Comparison of ENCODE assay signal across 28 cellular contexts in the genomic region with DNA sequence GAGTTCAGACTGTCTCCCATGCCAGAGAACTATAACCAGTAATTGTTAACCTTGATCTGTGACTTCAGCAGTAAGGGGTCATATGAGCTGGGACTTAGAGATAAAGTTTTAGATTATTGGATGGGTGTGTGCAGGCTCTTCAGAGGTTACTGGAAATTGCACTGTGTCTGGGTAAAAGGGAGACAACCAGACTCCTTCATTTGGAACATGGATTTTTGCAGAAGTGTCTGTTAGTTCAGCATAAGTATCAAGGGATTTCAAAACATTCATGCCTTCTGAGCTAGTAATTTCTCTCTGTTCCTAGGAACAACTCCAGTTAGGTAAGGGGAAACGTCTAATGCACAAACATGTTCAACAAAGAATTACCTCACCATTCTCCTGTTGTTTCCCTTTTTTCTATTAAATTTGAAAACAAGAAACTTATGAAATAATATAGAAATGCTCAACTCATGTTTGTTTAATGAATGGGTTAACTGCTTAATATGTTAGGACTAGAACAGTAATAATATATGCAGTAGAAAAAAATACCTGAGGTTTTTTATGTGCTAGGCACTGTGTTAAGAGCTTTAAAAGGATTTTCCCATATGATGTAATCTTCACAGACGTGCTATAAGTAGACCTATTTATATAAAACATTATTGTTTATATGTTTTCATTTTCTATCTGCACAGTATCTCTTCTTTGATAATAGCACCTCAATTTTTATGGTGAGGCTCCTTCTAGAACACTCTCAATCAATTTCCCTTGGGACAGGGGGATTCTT.
DNase-seq lines count a peak whose midpoint lies in the region; ATAC-seq, FAIRE-seq and TF ChIP-seq lines count a peak whose summit lies in the region.
"Had no signal": no experiment of that assay in that cellular context is flagged by ENCODE, and none has a peak within 500 bp of the region (broad histone marks: within the 10 kb centered on the region; RNA-seq: fewer than 3 reads in every experiment).

No MANE protein-coding gene starts in this region.

- H2BK15ac ChIP-seq in IMR-90 (ENCODE audit: low read depth, low read length): no peak overlapping the region

- no peak overlapping the region for H3K14ac ChIP-seq in IMR-90 (replicated peaks; ENCODE audit: low read depth, low read length)

- H3K4me3 ChIP-seq in AG10803 (ENCODE audit: low read length) (no peak overlapping the region), IMR-90 (ENCODE audit: insufficient read depth, low read depth, low read length) (no peak overlapping the region), bronchial epithelial cell (ENCODE audit: low read depth, low read length) (no peak overlapping the region), gastroesophageal sphincter (no peak overlapping the region)
- H3K4me3 ChIP-seq: esophagus muscularis mucosa, HAP-1, heart right ventricle, skin epidermis, testis had no signal

- H4K91ac ChIP-seq in IMR-90 (ENCODE audit: insufficient read depth, low read depth, low read length): no peak overlapping the region

- no peak overlapping the region for H3K18ac ChIP-seq in IMR-90 (ENCODE audit: low read depth, low read length)

- no peak for TF ChIP-seq EP300 in gastroesophageal sphincter (IDR thresholded peaks at IDR 0.05)

- no peak overlapping the region; the same call in 1 of the 2 replicates for H4K5ac ChIP-seq in IMR-90 (ENCODE audit: low read depth, low read length)

- CTCF ChIA-PET in IMR-90 (lab: Yijun Ruan, JAX): no interaction called here

- H3K56ac ChIP-seq in IMR-90 (ENCODE audit: extremely low read depth, insufficient read depth, low read length): no peak overlapping the region

- TF ChIP-seq CTCF in AG10803 (conservative IDR thresholded peaks at IDR 0.05; ENCODE audit: low read length) (no peak), IMR-90 (conservative IDR thresholded peaks at IDR 0.05; ENCODE audit: low read depth, low read length) (no peak), bronchial epithelial cell (IDR thresholded peaks at IDR 0.05; ENCODE audit: insufficient read depth, low read length, severe bottlenecking) (no peak), gastroesophageal sphincter (IDR thresholded peaks at IDR 0.05) (no peak)

- H2BK5ac ChIP-seq in IMR-90 (ENCODE audit: low read depth, low read length, poor library complexity, severe bottlenecking): no peak overlapping the region

- H3K9ac ChIP-seq in IMR-90 (ENCODE audit: low read depth, low read length): no peak overlapping the region
- H3K9ac ChIP-seq: SK-N-SH had no signal

- BruUV-seq in IMR-90 (replicated peaks; lab: Mats Ljungman, UMichigan): no TSS peak

- H3K79me1 ChIP-seq in IMR-90 (ENCODE audit: low read depth in 1 of 2, low read length in 2 of 2): peaks cover 0 to 4% of the 10 kb centered on the region in 2 experiments; a peak in 2 of 4 replicates

- no peak overlapping the region for H3K4ac ChIP-seq in IMR-90 (ENCODE audit: low read depth, low read length)

- no peaks in the 10 kb centered on the region for H3K9me1 ChIP-seq in IMR-90 (ENCODE audit: insufficient read depth, low read length)

- H2BK120ac ChIP-seq in IMR-90 (ENCODE audit: low read depth, low read length): no peak overlapping the region

- no peak overlapping the region for H3K23ac ChIP-seq in IMR-90 (ENCODE audit: low read depth, low read length)

- H2AFZ ChIP-seq in IMR-90 (replicated peaks; ENCODE audit: low read length, poor library complexity): no peak overlapping the region

- H4K20me1 ChIP-seq in IMR-90 (ENCODE audit: insufficient read depth, low read length): no peaks in the 10 kb centered on the region

- H3K27ac ChIP-seq in IMR-90 (ENCODE audit: insufficient read depth, low read length) (no peak overlapping the region), gastroesophageal sphincter (no peak overlapping the region)
- H3K27ac ChIP-seq: esophagus muscularis mucosa, heart right ventricle, skin epidermis, testis had no signal

- no peak overlapping the region for H3K4me2 ChIP-seq in IMR-90 (ENCODE audit: low read depth, low read length)
- H3K4me2 ChIP-seq: SK-N-SH had no signal

- no peak overlapping the region for H4K8ac ChIP-seq in IMR-90 (ENCODE audit: low read depth in 2 of 2, low read length in 2 of 2)

- intact Hi-C loops in IMR-90 (cut with micrococcal nuclease): no loop called here

- peak; percentile 49 for DNase-seq in AG10803 (ENCODE audit: low read depth)
- peak; percentile 18 for DNase-seq in IMR-90
- peak; percentile 33 for DNase-seq in bronchial epithelial cell (ENCODE audit: low read depth)
- DNase-seq in hypothalamus (lab: John Stamatoyannopoulos, UW): no peak
- DNase-seq: activated CD4-positive, alpha-beta T cell treated with anti-CD3 and anti-CD28 coated beads, Interleukin-2, amount 10 ng/mL, durations not matched to agents 24 days and 14 days; activated CD8-positive, alpha-beta memory T cell treated with anti-CD3 and anti-CD28 coated beads, Interleukin-2, amount 10 ng/mL, durations not matched to agents 7 days and 5 days; activated naive CD8-positive, alpha-beta T cell treated with anti-CD3 and anti-CD28 coated beads for 36 hours; CD4-positive, alpha-beta memory T cell; DMS153; effector CD8-positive, alpha-beta T cell; heart right ventricle; NCI-H1694; posterior cingulate gyrus; SK-N-SH; stimulated activated CD4-positive, alpha-beta T cell treated with anti-CD3 and anti-CD28 coated beads, Interleukin-1b, Interleukin-23, amount 100 ng/mL, for 48 hours; T-helper 2 cell; testis had no signal

- in situ Hi-C loops in IMR-90 (cut with MboI; ENCODE audit: low sequenced_read_pairs): no loop called here

- H2BK20ac ChIP-seq in IMR-90 (ENCODE audit: low read depth, low read length): no peak overlapping the region

- ATAC-seq in IMR-90 (ENCODE audit: low read depth) (no peak; the same call in 1 of the 2 replicates), gastroesophageal sphincter (peak; percentile 53), HG03045 (IDR thresholded peaks at IDR 0.05; ENCODE audit: unreplicated experiment) (no peak), HG02885 (IDR thresholded peaks at IDR 0.05; ENCODE audit: poor library complexity, unreplicated experiment) (no peak), GM18520 (IDR thresholded peaks at IDR 0.05; ENCODE audit: unreplicated experiment) (no peak)
- ATAC-seq: activated CD8-positive, alpha-beta memory T cell treated with anti-CD3 and anti-CD28 coated beads, Interleukin-2, amount 10 ng/mL, durations not matched to agents 7 days and 5 days; stimulated activated memory B cell treated with anti-CD40 and anti-IgM and Interleukin-4, amounts not matched to agents 10 μg/mL and 1 μg/mL and 100 μg/mL, for 72 hours had no signal

- no peak overlapping the region for H2AK5ac ChIP-seq in IMR-90 (ENCODE audit: low read depth, low read length)

- dilution Hi-C loops in IMR-90 (cut with HindIII; ENCODE audit: low sequenced_read_pairs, unreplicated experiment): no loop called here

- no peak for TF ChIP-seq RAD21 in IMR-90 (IDR thresholded peaks at IDR 0.05; ENCODE audit: low read length)

- H3K4me1 ChIP-seq in IMR-90 (ENCODE audit: control insufficient read depth, insufficient read depth, low read length): no peaks in the 10 kb centered on the region
- peaks cover 0 to 4% (median 0%) of the 10 kb centered on the region in 3 donors for H3K4me1 ChIP-seq in gastroesophageal sphincter
- H3K4me1 ChIP-seq: esophagus muscularis mucosa had no signal

- POLR2A ChIA-PET in IMR-90 (lab: Charles Lee; ENCODE audit: unreplicated experiment): no interaction called here

- no peaks in the 10 kb centered on the region for H3K27me3 ChIP-seq in IMR-90 (ENCODE audit: control insufficient read depth, insufficient read depth, low read length)
- no peaks in the 10 kb centered on the region for H3K27me3 ChIP-seq in bronchial epithelial cell (ENCODE audit: control insufficient read depth, insufficient read depth, low read length)
- no peaks in the 10 kb centered on the region for H3K27me3 ChIP-seq in gastroesophageal sphincter
- H3K27me3 ChIP-seq: esophagus muscularis mucosa, heart right ventricle, testis had no signal

- WGBS in IMR-90 (ENCODE audit: extremely low coverage in 2 of 2, insufficient read length in 1 of 2), 2 experiments: no CpG with 5 or more reads among the region's 2 CpGs
- 54 to 58% methylated on average over 2 of the region's 2 CpGs for WGBS in gastroesophageal sphincter (ENCODE audit: low coverage in 1 of 2), 2 donors

- H2AK9ac ChIP-seq in IMR-90 (replicated peaks; ENCODE audit: low read depth, low read length, poor library complexity): no peak overlapping the region

- H3K36me3 ChIP-seq in IMR-90 (ENCODE audit: control insufficient read depth, insufficient read depth, low read length) (no peaks in the 10 kb centered on the region), bronchial epithelial cell (ENCODE audit: control insufficient read depth, insufficient read depth, low read length) (no peaks in the 10 kb centered on the region), gastroesophageal sphincter (no peaks in the 10 kb centered on the region)
- H3K36me3 ChIP-seq: esophagus muscularis mucosa, HAP-1, heart right ventricle had no signal

- H3K9me3 ChIP-seq in IMR-90 (ENCODE audit: control insufficient read depth, insufficient read depth, low read length) (no peaks in the 10 kb centered on the region), gastroesophageal sphincter (no peaks in the 10 kb centered on the region)
- H3K9me3 ChIP-seq: esophagus muscularis mucosa, HAP-1, testis had no signal

- FAIRE-seq in bronchial epithelial cell (lab: Jason Lieb, UNC): no peak
- FAIRE-seq: G401.6, HTR-8/SVneo, RCC 7860 had no signal

- TF ChIP-seq POLR2A in IMR-90 (IDR thresholded peaks at IDR 0.05; ENCODE audit: low read depth, low read length): no peak
- TF ChIP-seq POLR2A in gastroesophageal sphincter (IDR thresholded peaks at IDR 0.05): no peak

TF ChIP-seq in IMR-90, 13 proteins besides CTCF, POLR2A, EP300 and RAD21 (continues in another document):
- no peak for TF ChIP-seq FOS (IDR thresholded peaks at IDR 0.05; ENCODE audit: low read depth, low read length)
- TF ChIP-seq MAFK (IDR thresholded peaks at IDR 0.05; ENCODE audit: low read depth, low read length): no peak
- TF ChIP-seq RFX5 (IDR thresholded peaks at IDR 0.05; ENCODE audit: low read depth, low read length): no peak
- no peak for TF ChIP-seq SMC3 (IDR thresholded peaks at IDR 0.05; ENCODE audit: low read depth, low read length)
- TF ChIP-seq, protein P1, sequence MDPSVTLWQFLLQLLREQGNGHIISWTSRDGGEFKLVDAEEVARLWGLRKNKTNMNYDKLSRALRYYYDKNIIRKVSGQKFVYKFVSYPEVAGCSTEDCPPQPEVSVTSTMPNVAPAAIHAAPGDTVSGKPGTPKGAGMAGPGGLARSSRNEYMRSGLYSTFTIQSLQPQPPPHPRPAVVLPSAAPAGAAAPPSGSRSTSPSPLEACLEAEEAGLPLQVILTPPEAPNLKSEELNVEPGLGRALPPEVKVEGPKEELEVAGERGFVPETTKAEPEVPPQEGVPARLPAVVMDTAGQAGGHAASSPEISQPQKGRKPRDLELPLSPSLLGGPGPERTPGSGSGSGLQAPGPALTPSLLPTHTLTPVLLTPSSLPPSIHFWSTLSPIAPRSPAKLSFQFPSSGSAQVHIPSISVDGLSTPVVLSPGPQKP (IDR thresholded peaks at IDR 0.05; ENCODE audit: borderline replicate concordance, low read depth, low read length): no peak

Comparison
In these comparisons a context has a peak if more than half of its experiments do, and no peak if none do; other contexts are left out.
1. DNase-seq: peak in AG10803 (single experiment), IMR-90 (single experiment) and bronchial epithelial cell (single experiment); none in hypothalamus (0 of 51).